ENCODE assay signal across 1 cellular context in genomic region chr4:123415977-123416376, GRCh38.
TF ChIP-seq lines count a peak whose summit lies in the region.

No MANE protein-coding gene starts in this region.

TF ChIP-seq in HepG2, 621 proteins besides CTCF, POLR2A, EP300 and RAD21 (continued from another document and continues in another):
- TF ChIP-seq JUN (CRISPR knock-in tag; IDR thresholded peaks at IDR 0.05), result no peak
- TF ChIP-seq SAP130 (CRISPR knock-in tag; IDR thresholded peaks at IDR 0.05; ENCODE audit: low read depth), result peak; percentile 78
- TF ChIP-seq CBX1 (IDR thresholded peaks at IDR 0.05; ENCODE audit: low read depth), result no peak
- TF ChIP-seq PAF1 (CRISPR knock-in tag; IDR thresholded peaks at IDR 0.05), result no peak
- no peak for TF ChIP-seq MAX (IDR thresholded peaks at IDR 0.05)
- TF ChIP-seq THYN1 (CRISPR knock-in tag; IDR thresholded peaks at IDR 0.05; ENCODE audit: borderline replicate concordance, low read depth), result no peak
- no peak for TF ChIP-seq FOXP1 (IDR thresholded peaks at IDR 0.05)
- TF ChIP-seq FOXP1 (CRISPR knock-in tag; IDR thresholded peaks at IDR 0.05), result peak; percentile 92
- TF ChIP-seq SIX1 (CRISPR knock-in tag; IDR thresholded peaks at IDR 0.05; ENCODE audit: borderline replicate concordance), result peak; percentile 74; the same call in 1 of the 2 replicates
- 0 out of 2 replicates have a peak, but pooled peaks have one; percentile 14 for TF ChIP-seq HOXA3 (CRISPR knock-in tag; IDR thresholded peaks at IDR 0.05)
- no peak for TF ChIP-seq ZNF496 (CRISPR knock-in tag; IDR thresholded peaks at IDR 0.05; ENCODE audit: insufficient replicate concordance)
- no peak for TF ChIP-seq ZNF276 (CRISPR knock-in tag; IDR thresholded peaks at IDR 0.05; ENCODE audit: low read depth)
- TF ChIP-seq KDM6A (CRISPR knock-in tag; IDR thresholded peaks at IDR 0.05; ENCODE audit: low read depth), result no peak
- TF ChIP-seq ZBTB40 (IDR thresholded peaks at IDR 0.05), result no peak
- TF ChIP-seq ZBTB40 (CRISPR knock-in tag; IDR thresholded peaks at IDR 0.05), result no peak
- TF ChIP-seq HNRNPUL1 (IDR thresholded peaks at IDR 0.05; ENCODE audit: low read depth, low read length), result no peak
- peak; percentile 73 for TF ChIP-seq CREM (IDR thresholded peaks at IDR 0.05)
- no peak for TF ChIP-seq CREM (CRISPR knock-in tag; IDR thresholded peaks at IDR 0.05)
- no peak for TF ChIP-seq GLMP (CRISPR knock-in tag; IDR thresholded peaks at IDR 0.05; ENCODE audit: borderline replicate concordance)
- TF ChIP-seq SNAI1 (CRISPR knock-in tag; IDR thresholded peaks at IDR 0.05; ENCODE audit: borderline replicate concordance), result no peak
- no peak for TF ChIP-seq GABPA (IDR thresholded peaks at IDR 0.05; ENCODE audit: low read depth, low read length)
- 0 out of 2 replicates have a peak, but pooled peaks have one; percentile 20 for TF ChIP-seq GABPA (CRISPR knock-in tag; IDR thresholded peaks at IDR 0.05; ENCODE audit: low read depth)
- no peak for TF ChIP-seq ATF2 (CRISPR knock-in tag; IDR thresholded peaks at IDR 0.05)
- no peak for TF ChIP-seq SRSF9 (IDR thresholded peaks at IDR 0.05; ENCODE audit: borderline replicate concordance, insufficient read depth, low read depth, low read length, poor library complexity, severe bottlenecking)
- no peak for TF ChIP-seq KDM1A (CRISPR knock-in tag; IDR thresholded peaks at IDR 0.05)
- no peak for TF ChIP-seq RBM39 (IDR thresholded peaks at IDR 0.05; ENCODE audit: low read depth, low read length, poor library complexity, severe bottlenecking)
- TF ChIP-seq ZNF713 (CRISPR knock-in tag; IDR thresholded peaks at IDR 0.05), result no peak
- no peak for TF ChIP-seq GPN1 (CRISPR knock-in tag; IDR thresholded peaks at IDR 0.05; ENCODE audit: borderline replicate concordance)
- TF ChIP-seq ETV5 (CRISPR knock-in tag; IDR thresholded peaks at IDR 0.05; ENCODE audit: borderline replicate concordance), result peak; percentile 90
- no peak for TF ChIP-seq ZNF333 (CRISPR knock-in tag; IDR thresholded peaks at IDR 0.05; ENCODE audit: borderline replicate concordance)
- TF ChIP-seq ZNF407 (CRISPR knock-in tag; IDR thresholded peaks at IDR 0.05; ENCODE audit: not compliant biosample characterization), result no peak
- TF ChIP-seq BRD4 (CRISPR knock-in tag; IDR thresholded peaks at IDR 0.05), result no peak
